In genomic region chr11:85663781-85664560, GRCh38 we compare ENCODE assay signal across 8 cellular contexts. TPM values are rescaled to one million over a fixed set of nuclear protein-coding genes. Genes with fewer than 3 reads are reported as not detected.
DNase-seq lines count a peak whose midpoint lies in the region; ATAC-seq and TF ChIP-seq lines count a peak whose summit lies in the region.

No MANE protein-coding gene starts in this region.

- H3K36me3 ChIP-seq in BJ (ENCODE audit: control insufficient read depth, insufficient read depth, low read length) (no peaks in the 10 kb centered on the region; the same call in 1 of the 2 replicates), lung (ENCODE audit: control insufficient read depth in 2 of 2, insufficient read depth in 2 of 2, low read length in 2 of 2) (peaks cover 0 to 2% of the 10 kb centered on the region in 2 donors)

- peak overlapping the region; percentile 87 to 99 (median 97) for H3K27ac ChIP-seq in dorsolateral prefrontal cortex
- H3K27ac ChIP-seq in lung (ENCODE audit: low read depth in 1 of 2, low read length in 1 of 2): peak overlapping the region; percentile 99 to 100

- POLR2A ChIA-PET in BJ (lab: Charles Lee): interaction anchor here (0.6 kb wide), 2 partner anchors 109 to 223 kb away, joined by 3 to 13 read pairs; no protein-coding TSS in a partner anchor

- DNase-seq in BJ (ENCODE audit: low read depth) (no peak), NCI-H510A (lab: John Stamatoyannopoulos, UW) (peak; percentile 42), dorsolateral prefrontal cortex (peak; percentile 68 to 88 (median 82)), lung (ENCODE audit: low spot score) (peak; percentile 84)
- DNase-seq in activated CD4-positive, alpha-beta T cell treated with anti-CD3 and anti-CD28 coated beads, Interleukin-2, amount 50 U/mL, for 4 hours: peak; percentile 88 to 89
- DNase-seq in stimulated activated CD4-positive, alpha-beta T cell treated with anti-CD3 and anti-CD28 coated beads, TNF-alpha, amount 100 ng/mL, for 48 hours (ENCODE audit: low read depth in 3 of 3): peak; percentile 76 to 81 (median 79)

- peaks cover 0 to 2% of the 10 kb centered on the region in 2 donors for H3K4me1 ChIP-seq in lung (ENCODE audit: control insufficient read depth in 2 of 2, insufficient read depth in 2 of 2, low read length in 2 of 2)

- CTCF ChIA-PET in BJ (lab: Yijun Ruan, JAX): interaction anchor here (1.0 to 1.4 kb wide), 3 partner anchors 14 to 555 kb away, joined by 3 to 4 read pairs (median 3); no protein-coding TSS in a partner anchor

- H3K4me3 ChIP-seq in BJ (ENCODE audit: low read depth, low read length) (peak overlapping the region; percentile 98), dorsolateral prefrontal cortex (peak overlapping the region; percentile 69 to 97 (median 87)), lung (peak overlapping the region; percentile 92)

- peak; percentile 52 for TF ChIP-seq POLR2A in GM18951 (IDR thresholded peaks at IDR 0.05; ENCODE audit: extremely low read depth, insufficient read depth, insufficient read length)

- peak; percentile 48 for TF ChIP-seq CTCF in BJ (IDR thresholded peaks at IDR 0.05; ENCODE audit: insufficient read depth, low read depth, low read length)
- peak in 55 of 56 donors; percentile 28 to 74 (median 57) for TF ChIP-seq CTCF in dorsolateral prefrontal cortex (IDR thresholded peaks at IDR 0.05 in 54 of 56, conservative IDR thresholded peaks at IDR 0.05 in 2 of 56; ENCODE audit: low read depth in 1 of 56, partially characterized antibody in 56 of 56)
- peak; percentile 9 for TF ChIP-seq CTCF in lung (IDR thresholded peaks at IDR 0.05; ENCODE audit: control extremely low read depth, extremely low read depth)

- H3K27me3 ChIP-seq in BJ (ENCODE audit: control insufficient read depth, insufficient read depth, low read length) (no peaks in the 10 kb centered on the region), dorsolateral prefrontal cortex (no peaks in the 10 kb centered on the region), lung (ENCODE audit: control insufficient read depth, insufficient read depth) (no peaks in the 10 kb centered on the region)

- ATAC-seq in HG03139 (IDR thresholded peaks at IDR 0.05; ENCODE audit: unreplicated experiment): peak; percentile 61
- ATAC-seq in lung (ENCODE audit: insufficient read depth, low FRiP score): peak; percentile 73

- H3K9me3 ChIP-seq in lung (ENCODE audit: control insufficient read depth in 2 of 2, insufficient read depth in 1 of 2, low read length in 1 of 2): no peaks in the 10 kb centered on the region

- 0% methylated on average over 70 of the region's 70 CpGs for WGBS in lung, 2 donors

- intact Hi-C loops in dorsolateral prefrontal cortex (cut with DNase I): loop anchor here (1.0 to 10.0 kb wide), 3 partner anchors 19 to 641 kb away; partner anchors contain the start of genes TMEM126B (in 2 of the 2) and HIKESHI (in 1 of the 2)

- in situ Hi-C loops in GM18951 (cut with MboI; ENCODE audit: low sequenced_read_pairs, unreplicated experiment): no loop called here

RNA-seq across cellular contexts. Expression of gene CREBZF, which starts 1.0 kb away (rescaled TPM):
- polyA plus RNA-seq in BJ (2011; rRNA removed) (15.4 and 18.8 TPM in 2 replicates), lung (10 to 100 TPM; 20.2 to 31.8 TPM)
- 8.8 and 9.1 TPM in 2 replicates for polyA minus RNA-seq in BJ (2011; rRNA and poly(A)+ RNA removed)
- total RNA-seq in dorsolateral prefrontal cortex (10 to 100 TPM; 41.8 to 87.2 (median 58.4) TPM), lung (100 to 1,000 TPM in 1 of 2 donors, 10 to 100 TPM in 1; 36.1 to 115 TPM)

RNA-seq across cellular contexts. Expression of gene TMEM126A, which starts 16.2 kb away (rescaled TPM):
- polyA plus RNA-seq in BJ (2011; rRNA removed) (27.7 and 57.5 TPM in 2 replicates), lung (10 to 100 TPM; 40.8 to 75.4 TPM)
- polyA minus RNA-seq in BJ (2011; rRNA and poly(A)+ RNA removed): 4.6 and 4.7 TPM in 2 replicates
- total RNA-seq in dorsolateral prefrontal cortex (10 to 100 TPM; 17.2 to 40.6 (median 27.3) TPM), lung (10 to 100 TPM; 17.1 to 29.7 TPM)

RNA-seq across cellular contexts. Expression of gene CCDC89, which starts 22.0 kb away (rescaled TPM):
- polyA plus RNA-seq in BJ (2011; rRNA removed) (0.85 and 1.1 TPM in 2 replicates), lung (1 to 10 TPM in 1 of 2 donors, under 1 TPM in 1; 0.65 to 3.1 TPM)
- polyA minus RNA-seq in BJ (2011; rRNA and poly(A)+ RNA removed): 1.3 and 1.6 TPM in 2 replicates
- total RNA-seq in dorsolateral prefrontal cortex (1 to 10 TPM in 113 of 120 experiments, under 1 TPM in 7; 0.56 to 3.8 (median 1.9) TPM), lung (1 to 10 TPM; 3.1 to 6.5 TPM)

RNA-seq across cellular contexts. Expression of gene TMEM126B, which starts 35.6 kb away (rescaled TPM):
- polyA plus RNA-seq in BJ (2011; rRNA removed) (21.6 and 44.6 TPM in 2 replicates), lung (100 to 1,000 TPM in 1 of 2 donors, 10 to 100 TPM in 1; 77.3 to 129 TPM)
- polyA minus RNA-seq in BJ (2011; rRNA and poly(A)+ RNA removed): 4.1 and 4.2 TPM in 2 replicates
- total RNA-seq in dorsolateral prefrontal cortex (10 to 100 TPM; 33.6 to 78.5 (median 56.3) TPM), lung (10 to 100 TPM; 52.9 TPM)

RNA-seq across cellular contexts. Expression of gene DLG2, which starts 36.8 kb away (rescaled TPM):
- polyA plus RNA-seq in BJ (2011; rRNA removed) (0.28 and 0.31 TPM in 2 replicates), lung (under 1 TPM; 0.32 to 0.83 TPM)
- polyA minus RNA-seq in BJ (2011; rRNA and poly(A)+ RNA removed): 0.47 and 1.9 TPM in 2 replicates
- total RNA-seq in dorsolateral prefrontal cortex (100 to 1,000 TPM; 153 to 378 (median 318) TPM), lung (10 to 100 TPM in 1 of 2 donors, 1 to 10 TPM in 1; 9.9 to 24.1 TPM)
